In genomic region chr19:38989066-38989605, GRCh38 we compare ENCODE assay signal across 14 cellular contexts. TPM values are rescaled to one million over a fixed set of nuclear protein-coding genes. Genes with fewer than 3 reads are reported as not detected.
DNase-seq lines count a peak whose midpoint lies in the region; ATAC-seq and TF ChIP-seq lines count a peak whose summit lies in the region.
"Had no signal": no experiment of that assay in that cellular context is flagged by ENCODE, and none has a peak within 500 bp of the region (broad histone marks: within the 10 kb centered on the region; RNA-seq: fewer than 3 reads in every experiment).

No MANE protein-coding gene starts in this region.

- H3K4me3 Mint-ChIP-seq in activated T-cell treated with anti-CD3 and anti-CD28 coated beads, Interleukin-2, amount 50 U/mL, for 4 hours = no peak overlapping the region
- H3K4me3 Mint-ChIP-seq: IgD-negative memory B cell; natural killer cell treated with Interleukin-12 subunit alpha and Interleukin-12 subunit beta and Interleukin-15 and Interleukin-18, amount 100 ng/mL, for 72 hours had no signal

- no peak for TF ChIP-seq CTCF in fibroblast of lung (conservative IDR thresholded peaks at IDR 0.05 in 1 of 2, IDR thresholded peaks at IDR 0.05 in 1 of 2; ENCODE audit: low read depth in 1 of 2, low read length in 2 of 2)
- no peak for TF ChIP-seq CTCF in testis (IDR thresholded peaks at IDR 0.05)

- H3K4me3 ChIP-seq in fibroblast of lung (replicated peaks in 1 of 4; ENCODE audit: control extremely low read depth in 1 of 4, insufficient read depth in 1 of 4, low read depth in 3 of 4, low read length in 4 of 4) (no peak overlapping the region), testis (no peak overlapping the region)
- H3K4me3 ChIP-seq: ascending aorta, gastrocnemius medialis, vagina had no signal

- TF ChIP-seq POLR2A in testis (IDR thresholded peaks at IDR 0.05) = no peak

- no peak for ATAC-seq in activated T-cell treated with anti-CD3 and anti-CD28 coated beads, Interleukin-2, amount 50 U/mL, for 4 hours
- no peak for ATAC-seq in GM18868 (IDR thresholded peaks at IDR 0.05; ENCODE audit: unreplicated experiment)
- ATAC-seq: gastrocnemius medialis, Right ventricle myocardium inferior had no signal

- no peaks in the 10 kb centered on the region for H3K9me3 ChIP-seq in fibroblast of lung (ENCODE audit: control insufficient read depth, insufficient read depth, low read depth, low read length)
- H3K9me3 ChIP-seq in testis = no peaks in the 10 kb centered on the region
- H3K9me3 ChIP-seq: gastrocnemius medialis, vagina had no signal

- H3K36me3 Mint-ChIP-seq in activated T-cell treated with anti-CD3 and anti-CD28 coated beads, Interleukin-2, amount 50 U/mL, for 4 hours (ENCODE audit: insufficient read depth) = no peaks in the 10 kb centered on the region
- H3K36me3 Mint-ChIP-seq: natural killer cell treated with Interleukin-12 subunit alpha and Interleukin-12 subunit beta and Interleukin-15 and Interleukin-18, amount 100 ng/mL, for 72 hours had no signal

- H3K27me3 ChIP-seq in fibroblast of lung (ENCODE audit: control insufficient read depth, insufficient read depth, low read length) (no peaks in the 10 kb centered on the region), testis (no peaks in the 10 kb centered on the region)
- H3K27me3 ChIP-seq: ascending aorta, vagina had no signal

- no peak overlapping the region for H3K9ac ChIP-seq in fibroblast of lung (ENCODE audit: insufficient read depth, low read length)

- H3K27me3 Mint-ChIP-seq in activated T-cell treated with anti-CD3 and anti-CD28 coated beads, Interleukin-2, amount 50 U/mL, for 4 hours (ENCODE audit: low read depth) = peaks cover 20% of the 10 kb centered on the region

- no peaks in the 10 kb centered on the region for H3K79me2 ChIP-seq in fibroblast of lung (ENCODE audit: control insufficient read depth, insufficient read depth, low read length)

- H3K4me1 Mint-ChIP-seq in activated T-cell treated with anti-CD3 and anti-CD28 coated beads, Interleukin-2, amount 50 U/mL, for 4 hours (ENCODE audit: low read depth) = no peaks in the 10 kb centered on the region
- H3K4me1 Mint-ChIP-seq: IgD-negative memory B cell had no signal

- peak; percentile 54 for DNase-seq in NCI-H748 (lab: John Stamatoyannopoulos, UW; ENCODE audit: unreplicated experiment)
- DNase-seq in NCI-H748 treated with DMSO at 0.1 percent for 48 hours (lab: John Stamatoyannopoulos, UW) = no peak
- peak; percentile 44 for DNase-seq in NCI-H82 treated with DMSO at 0.1 percent for 48 hours (lab: John Stamatoyannopoulos, UW; ENCODE audit: unreplicated experiment)
- peak; percentile 31 to 47 for DNase-seq in fibroblast of lung (ENCODE audit: low read depth in 2 of 2)
- peak; percentile 15 for DNase-seq in testis
- DNase-seq in UCSD-AML1 (lab: John Stamatoyannopoulos, UW; ENCODE audit: unreplicated experiment) = no peak
- DNase-seq in activated T-cell treated with anti-CD3 and anti-CD28 coated beads, Interleukin-2, amount 50 U/mL, for 4 hours = no peak
- DNase-seq: gastrocnemius medialis had no signal

- H3K36me3 ChIP-seq in fibroblast of lung (ENCODE audit: control insufficient read depth, insufficient read depth, low read length) = no peaks in the 10 kb centered on the region
- no peaks in the 10 kb centered on the region for H3K36me3 ChIP-seq in testis (ENCODE audit: low read depth, missing control alignments)
- H3K36me3 ChIP-seq: ascending aorta, gastrocnemius medialis, vagina had no signal

- no peaks in the 10 kb centered on the region for H4K20me1 ChIP-seq in fibroblast of lung (ENCODE audit: control insufficient read depth, extremely low read depth, insufficient read depth, low read length)

- no peak overlapping the region for H3K4me2 ChIP-seq in fibroblast of lung (ENCODE audit: extremely low read depth, insufficient read depth, low read length)

- H3K27ac ChIP-seq in fibroblast of lung (ENCODE audit: insufficient read depth, low read length) (no peak overlapping the region), testis (no peak overlapping the region)
- H3K27ac ChIP-seq: ascending aorta, gastrocnemius medialis, vagina had no signal

- no peaks in the 10 kb centered on the region for H3K9me3 Mint-ChIP-seq in activated T-cell treated with anti-CD3 and anti-CD28 coated beads, Interleukin-2, amount 50 U/mL, for 4 hours
- H3K9me3 Mint-ChIP-seq: natural killer cell treated with Interleukin-12 subunit alpha and Interleukin-12 subunit beta and Interleukin-15 and Interleukin-18, amount 100 ng/mL, for 72 hours had no signal

- H3K4me1 ChIP-seq in fibroblast of lung (ENCODE audit: control insufficient read depth, extremely low read depth, insufficient read depth, low read length) (no peaks in the 10 kb centered on the region), testis (peaks cover 11% of the 10 kb centered on the region)
- H3K4me1 ChIP-seq: ascending aorta, gastrocnemius medialis, vagina had no signal

- intact Hi-C loops in testis (cut with DNase I; ENCODE audit: low total_unique reads) = no loop called here

- 41 to 43% methylated on average over 11 to 12 of the region's 12 CpGs for WGBS in testis, 2 donors

- H2AFZ ChIP-seq in fibroblast of lung (ENCODE audit: low read length) = no peak overlapping the region

RNA-seq across cellular contexts. Expression of gene FBXO17, which starts 13.6 kb away (rescaled TPM):
- total RNA-seq in fibroblast of lung (25.8 and 26.7 TPM in 2 replicates), testis (10 to 100 TPM; 11.8 to 14.2 TPM)
- polyA plus RNA-seq in fibroblast of lung (9.8 and 10.2 TPM in 2 replicates), testis (ENCODE audit: insufficient read depth, low read depth, low replicate concordance) (10.3 TPM)
- 18.8 and 19.8 TPM in 2 replicates for polyA plus RNA-seq in fibroblast of lung (2012)
- 14.9 and 16.3 TPM in 2 replicates for polyA minus RNA-seq in fibroblast of lung (ENCODE audit: low replicate concordance)
- total RNA-seq in activated T-cell treated with anti-CD3 and anti-CD28 coated beads, Interleukin-2, amount 50 U/mL, for 4 hours = under 1 TPM; 0.10 to 0.29 (median 0.14) TPM
- total RNA-seq: natural killer cell treated with Interleukin-12 subunit alpha and Interleukin-12 subunit beta and Interleukin-15 and Interleukin-18, amount 100 ng/mL, for 72 hours had no signal
- polyA plus RNA-seq: IgD-negative memory B cell had no signal

RNA-seq across cellular contexts. Expression of gene FBXO27, which starts 43.2 kb away (rescaled TPM):
- total RNA-seq in fibroblast of lung (3.6 and 3.9 TPM in 2 replicates), testis (10 to 100 TPM; 11.3 to 16.5 TPM)
- polyA plus RNA-seq in fibroblast of lung (0.83 and 1.6 TPM in 2 replicates), testis (ENCODE audit: insufficient read depth, low read depth, low replicate concordance) (15.5 TPM)
- 0.94 and 2.4 TPM in 2 replicates for polyA plus RNA-seq in fibroblast of lung (2012)
- polyA minus RNA-seq in fibroblast of lung (ENCODE audit: low replicate concordance) = 2.4 and 16.6 TPM in 2 replicates
- under 1 TPM; 0.18 to 0.63 (median 0.20) TPM for total RNA-seq in activated T-cell treated with anti-CD3 and anti-CD28 coated beads, Interleukin-2, amount 50 U/mL, for 4 hours

RNA-seq across cellular contexts. Expression of gene MRPS12, which starts 58.4 kb away (rescaled TPM):
- total RNA-seq in fibroblast of lung (21.8 and 22.3 TPM in 2 replicates), testis (10 to 100 TPM; 48.3 to 49.6 TPM)
- polyA plus RNA-seq in fibroblast of lung (14.7 and 20.1 TPM in 2 replicates), testis (ENCODE audit: insufficient read depth, low read depth, low replicate concordance) (31.1 TPM)
- 37.9 and 57.5 TPM in 2 replicates for polyA plus RNA-seq in fibroblast of lung (2012)
- polyA minus RNA-seq in fibroblast of lung (ENCODE audit: low replicate concordance) = 11.3 and 32.9 TPM in 2 replicates
- 100 to 1,000 TPM; 157 to 192 (median 185) TPM for total RNA-seq in activated T-cell treated with anti-CD3 and anti-CD28 coated beads, Interleukin-2, amount 50 U/mL, for 4 hours

RNA-seq across cellular contexts. Expression of gene SARS2, which starts 58.6 kb away (rescaled TPM):
- total RNA-seq in fibroblast of lung (5.6 and 10.4 TPM in 2 replicates), testis (10 to 100 TPM; 55.3 to 68.0 TPM)
- polyA plus RNA-seq in fibroblast of lung (7.2 and 10.1 TPM in 2 replicates), testis (ENCODE audit: insufficient read depth, low read depth, low replicate concordance) (33.5 TPM)
- polyA plus RNA-seq in fibroblast of lung (2012) = 13.1 and 17.0 TPM in 2 replicates
- polyA minus RNA-seq in fibroblast of lung (ENCODE audit: low replicate concordance) = 17.2 and 19.9 TPM in 2 replicates
- total RNA-seq in activated T-cell treated with anti-CD3 and anti-CD28 coated beads, Interleukin-2, amount 50 U/mL, for 4 hours = 10 to 100 TPM; 42.5 to 49.5 (median 46.8) TPM

Comparison
In these comparisons a context has a peak if more than half of its experiments do, and no peak if none do; other contexts are left out.
1. DNase-seq: peak in NCI-H748 (single experiment), NCI-H82 treated with DMSO at 0.1 percent for 48 hours (single experiment), fibroblast of lung (2 of 2) and testis (single experiment); none in NCI-H748 treated with DMSO at 0.1 percent for 48 hours (single experiment), UCSD-AML1 (single experiment) and activated T-cell treated with anti-CD3 and anti-CD28 coated beads, Interleukin-2, amount 50 U/mL, for 4 hours (single experiment).
2. RNA of gene FBXO17, which starts 13.6 kb away (total RNA-seq): 25.8 to 26.7 TPM in fibroblast of lung and 11.8 to 14.2 TPM in testis; 0.10 to 0.29 TPM in activated T-cell treated with anti-CD3 and anti-CD28 coated beads, Interleukin-2, amount 50 U/mL, for 4 hours; every median in the first group is over 4 times any median in the second.